8 cellular contexts compared by ENCODE assay signal in genomic region chr12:119659289-119659897, GRCh38. TPM values are rescaled to one million over a fixed set of nuclear protein-coding genes. Genes with fewer than 3 reads are reported as not detected.
DNase-seq lines count a peak whose midpoint lies in the region; ATAC-seq lines count a peak whose summit lies in the region.

No MANE protein-coding gene starts in this region.

- in situ Hi-C loops in GM23248 (cut with MboI), result no loop called here

- no peaks in the 10 kb centered on the region for H3K27me3 ChIP-seq in GM23248 (replicated peaks; ENCODE audit: insufficient read depth)

- DNase-seq in DMS53 (lab: John Stamatoyannopoulos, UW), result peak; percentile 53
- peak; percentile 48 for DNase-seq in GM23248
- DNase-seq in NCI-H774 (lab: John Stamatoyannopoulos, UW), result peak; percentile 14
- peak; percentile 55 for DNase-seq in activated naive CD4-positive, alpha-beta T cell treated with Interleukin-2 at 50 U/mL for 16 hours
- peak; percentile 46 for DNase-seq in iPS-NIHi11 (ENCODE audit: low spot score)
- peak; percentile 62 for DNase-seq in stimulated activated CD8-positive, alpha-beta memory T cell treated with anti-CD3 and anti-CD28 coated beads, Interleukin-4, amount 100 ng/mL, for 48 hours
- DNase-seq in SKM-1 treated with dmso at 0.1 percent for 144 hours (lab: John Stamatoyannopoulos, UW; ENCODE audit: unreplicated experiment), result no peak

- no peak overlapping the region for H3K9ac ChIP-seq in GM23248

- H3K4me1 ChIP-seq in GM23248 (ENCODE audit: insufficient read depth), result no peaks in the 10 kb centered on the region

- H3F3A ChIP-seq in GM23248 (ENCODE audit: insufficient read depth), result no peaks in the 10 kb centered on the region

- no peaks in the 10 kb centered on the region for H3K9me3 ChIP-seq in GM23248 (ENCODE audit: low read depth)

- no peak overlapping the region for H2AFZ ChIP-seq in GM23248

- no peaks in the 10 kb centered on the region for H3K9me2 ChIP-seq in GM23248 (ENCODE audit: insufficient read depth)

- no peak overlapping the region for H3K4me2 ChIP-seq in GM23248 (ENCODE audit: unreplicated experiment)

- H4K20me1 ChIP-seq in GM23248 (ENCODE audit: insufficient read depth), result no peaks in the 10 kb centered on the region

- no peak overlapping the region for H3K27ac ChIP-seq in GM23248

- no peak for ATAC-seq in GM18870 (IDR thresholded peaks at IDR 0.05; ENCODE audit: unreplicated experiment)

- H3K79me2 ChIP-seq in GM23248 (ENCODE audit: insufficient read depth), result no peaks in the 10 kb centered on the region

- 14 to 19% methylated on average over 6 of the region's 6 CpGs for WGBS in GM23248 (ENCODE audit: low coverage in 1 of 2, low lambda C conversion rate in 2 of 2, missing lambda C conversion rate in 2 of 2), 2 experiments

- H3K4me3 ChIP-seq in GM23248, result no peak overlapping the region

- H3K36me3 ChIP-seq in GM23248 (ENCODE audit: low read depth), result no peaks in the 10 kb centered on the region

RNA-seq across cellular contexts. Expression of gene PRKAB1, which starts 8.5 kb away (rescaled TPM):
- 16.6 and 19.2 TPM in 2 replicates for total RNA-seq in GM23248 (2014; rRNA removed; shearing (Covaris generic))
- 24.7 and 25.0 TPM in 2 replicates for polyA plus RNA-seq in GM23248 (2016; fragmentation: Nextera tagmentation; extraction: Ambion mirVana)
